22 cellular contexts compared by ENCODE assay signal in genomic region chr4:106051496-106051895, GRCh38.
A peak's percentile ranks its signal among the peaks of the same experiment; 100 is the strongest.
DNase-seq lines count a peak whose midpoint lies in the region; ATAC-seq and TF ChIP-seq lines count a peak whose summit lies in the region.
"Had no signal": no experiment of that assay in that cellular context is flagged by ENCODE, and none has a peak within 500 bp of the region (broad histone marks: within the 10 kb centered on the region; RNA-seq: fewer than 3 reads in every experiment).

No MANE protein-coding gene starts in this region.

- no peak for TF ChIP-seq EP300 in gastroesophageal sphincter (IDR thresholded peaks at IDR 0.05)

- DNase-seq in NCI-H69 (lab: John Stamatoyannopoulos, UW) (peak; percentile 4), lower lobe of right lung (no peak), omental fat pad (ENCODE audit: low spot score) (no peak), NCI-H2107 (lab: John Stamatoyannopoulos, UW) (no peak), NOMO-1 treated with dmso at 0.1 percent for 144 hours (lab: John Stamatoyannopoulos, UW; ENCODE audit: unreplicated experiment) (no peak)
- DNase-seq: 8988T; ACHN; AML-193; BE2C; CD4-positive, alpha-beta T cell; CD8-positive, alpha-beta memory T cell; DMS 273 treated with DMSO at 0.1 percent for 48 hours; DMS79; EL; GDM1; H9 had no signal

- no peaks in the 10 kb centered on the region for H3K27me3 ChIP-seq in lower lobe of right lung (ENCODE audit: low read depth)
- H3K27me3 ChIP-seq in gastroesophageal sphincter = no peaks in the 10 kb centered on the region
- H3K27me3 ChIP-seq: BE2C; BLaER1 treated with 17β-estradiol and CSF1 and Interleukin-3, amounts not matched to agents 10 nM and 100 nM had no signal

- TF ChIP-seq POLR2A in gastroesophageal sphincter (IDR thresholded peaks at IDR 0.05) = no peak

- intact Hi-C loops in lower lobe of right lung (cut with DNase I) = no loop called here

- H3K4me1 ChIP-seq in lower lobe of right lung (no peaks in the 10 kb centered on the region), gastroesophageal sphincter (peaks cover 5 to 21% (median 6%) of the 10 kb centered on the region in 3 donors)
- H3K4me1 ChIP-seq: A549; BLaER1 treated with 17β-estradiol and CSF1 and Interleukin-3, amounts not matched to agents 10 nM and 100 nM had no signal

- H3K4me3 ChIP-seq in lower lobe of right lung = no peak overlapping the region
- H3K4me3 ChIP-seq in gastroesophageal sphincter = no peak overlapping the region
- H3K4me3 ChIP-seq: A549; BLaER1 treated with 17β-estradiol and CSF1 and Interleukin-3, amounts not matched to agents 10 nM and 100 nM; GM12878; GM23338 had no signal

- ATAC-seq in lower lobe of right lung (peak; percentile 47 to 63), omental fat pad (ENCODE audit: low FRiP score) (peak; percentile 64), gastroesophageal sphincter (no peak)
- ATAC-seq: A549, GM12878, GM23338, HCT116 had no signal

- WGBS in gastroesophageal sphincter (ENCODE audit: low coverage in 1 of 2), 2 donors = 20 to 70% methylated on average over 1 of the region's 1 CpG

- H3K27ac ChIP-seq in lower lobe of right lung = no peak overlapping the region
- H3K27ac ChIP-seq in gastroesophageal sphincter = no peak overlapping the region
- H3K27ac ChIP-seq: A549; BLaER1 treated with 17β-estradiol and CSF1 and Interleukin-3, amounts not matched to agents 10 nM and 100 nM had no signal

- H3K9me3 ChIP-seq in lower lobe of right lung (no peaks in the 10 kb centered on the region), gastroesophageal sphincter (no peaks in the 10 kb centered on the region)
- H3K9me3 ChIP-seq: A549; BE2C; BLaER1 treated with 17β-estradiol and CSF1 and Interleukin-3, amounts not matched to agents 10 nM and 100 nM had no signal

- no peak for TF ChIP-seq CTCF in lower lobe of right lung (IDR thresholded peaks at IDR 0.05)
- TF ChIP-seq CTCF in omental fat pad (IDR thresholded peaks at IDR 0.05) = no peak
- TF ChIP-seq CTCF in gastroesophageal sphincter (IDR thresholded peaks at IDR 0.05) = no peak

- H3K36me3 ChIP-seq in lower lobe of right lung = no peaks in the 10 kb centered on the region
- H3K36me3 ChIP-seq in gastroesophageal sphincter = no peaks in the 10 kb centered on the region
- H3K36me3 ChIP-seq: BE2C had no signal
